ENCODE assay signal across 9 cellular contexts in the genomic region with DNA sequence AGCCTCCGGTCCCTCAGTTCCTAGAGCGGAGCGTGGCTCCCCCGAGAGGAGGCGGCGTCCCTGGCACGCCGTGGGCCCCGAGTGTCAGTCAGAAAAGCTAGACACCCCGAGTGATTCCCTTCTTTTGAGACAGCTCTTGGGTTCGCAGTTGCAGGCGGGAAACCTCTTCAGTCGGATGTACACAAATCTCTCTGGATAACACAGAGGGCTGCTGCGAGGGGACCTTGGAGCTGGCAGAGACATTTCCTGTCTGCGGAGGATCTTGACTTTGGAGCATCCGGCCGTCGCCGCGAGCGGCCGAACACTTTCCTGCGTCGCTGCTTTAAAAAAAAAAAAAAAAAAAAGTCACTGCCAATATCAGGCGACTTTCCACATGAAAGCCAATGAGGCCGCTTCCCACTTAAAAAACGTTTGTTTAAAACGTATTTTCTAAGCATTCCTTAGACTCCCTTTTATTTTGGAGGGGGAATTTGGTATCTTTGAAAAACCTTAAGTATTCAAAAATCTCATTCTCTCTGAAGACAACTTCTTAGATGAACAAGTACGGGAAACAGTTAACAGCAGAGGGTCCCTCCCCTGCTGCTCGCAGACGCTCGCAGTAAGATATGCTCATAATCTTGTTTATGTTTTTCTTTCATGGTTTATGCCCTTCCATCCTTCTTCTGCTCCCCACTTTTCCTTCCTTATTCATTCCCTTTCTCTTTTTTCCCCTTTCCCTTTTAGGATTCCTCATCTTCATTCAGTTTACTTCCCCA.
DNase-seq lines count a peak whose midpoint lies in the region; ATAC-seq and TF ChIP-seq lines count a peak whose summit lies in the region.
"Had no signal": no experiment of that assay in that cellular context is flagged by ENCODE, and none has a peak within 500 bp of the region (broad histone marks: within the 10 kb centered on the region; RNA-seq: fewer than 3 reads in every experiment).

No MANE protein-coding gene starts in this region.

- no peaks in the 10 kb centered on the region for H3K36me3 ChIP-seq in KOPT-K1 (ENCODE audit: insufficient read depth, low read length)

- no peaks in the 10 kb centered on the region for H3K36me3 Mint-ChIP-seq in nephron progenitor cell (ENCODE audit: low read depth)

- H3K27ac ChIP-seq in KOPT-K1 (ENCODE audit: low read depth, low read length, poor library complexity, severe bottlenecking) = peak overlapping the region; percentile 5
- H3K27ac ChIP-seq: KMS-11 had no signal

- ATAC-seq in GM21447 (IDR thresholded peaks at IDR 0.05; ENCODE audit: unreplicated experiment) (no peak), GM21619 (IDR thresholded peaks at IDR 0.05; ENCODE audit: unreplicated experiment) (no peak)

- peaks cover 6% of the 10 kb centered on the region for H3K4me1 Mint-ChIP-seq in nephron progenitor cell

- H3K27ac Mint-ChIP-seq in nephron progenitor cell = no peak overlapping the region

- peaks cover 97% of the 10 kb centered on the region for H3K27me3 Mint-ChIP-seq in nephron progenitor cell (ENCODE audit: low read depth, poor library complexity)

- peak overlapping the region; percentile 82 for H3K4me3 Mint-ChIP-seq in nephron progenitor cell

- H3K9me3 ChIP-seq in KOPT-K1 (ENCODE audit: insufficient read depth, low read length, poor library complexity, severe bottlenecking) = no peaks in the 10 kb centered on the region

- TF ChIP-seq CTCF in WI38 (IDR thresholded peaks at IDR 0.05; ENCODE audit: low read depth, low read length) (no peak), nephron progenitor cell (IDR thresholded peaks at IDR 0.05) (no peak)

- peaks cover 4% of the 10 kb centered on the region for H3K9me3 Mint-ChIP-seq in nephron progenitor cell

- DNase-seq in COLO668 (lab: John Stamatoyannopoulos, UW; ENCODE audit: unreplicated experiment) (peak; percentile 29), fibroblast of gingiva (ENCODE audit: low read depth) (peak; percentile 35), nephron progenitor cell (peak; percentile 52), NCI-H2081 (lab: John Stamatoyannopoulos, UW) (no peak)

- peak overlapping the region; percentile 37 for H3K4me3 ChIP-seq in WI38 (ENCODE audit: low read depth, low read length)

Comparison
In these comparisons a context has a peak if more than half of its experiments do, and no peak if none do; other contexts are left out.
1. DNase-seq: peak in COLO668 (single experiment), fibroblast of gingiva (single experiment) and nephron progenitor cell (single experiment); none in NCI-H2081 (0 of 2).